31 cellular contexts compared by ENCODE assay signal in the genomic region with DNA sequence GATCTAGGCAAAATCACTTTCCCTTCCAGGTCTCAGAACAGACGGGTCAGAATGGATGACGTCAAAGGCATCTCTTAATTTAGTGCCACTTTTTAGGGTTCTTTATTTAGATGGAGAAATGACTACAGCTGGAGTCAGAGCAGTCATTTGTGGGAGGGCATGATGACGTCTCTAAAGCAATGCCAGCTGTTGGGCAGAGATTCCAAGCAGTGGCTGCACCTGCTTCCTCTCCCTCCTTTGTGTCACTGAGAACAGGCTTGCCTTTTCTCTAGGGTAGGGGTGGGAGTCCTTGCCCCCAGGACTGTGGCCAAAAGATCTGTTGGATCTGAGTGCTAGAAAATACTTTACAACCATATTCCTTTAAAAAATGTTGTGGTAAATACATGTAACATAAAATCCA. TPM values are rescaled to one million over a fixed set of nuclear protein-coding genes. Genes with fewer than 3 reads are reported as not detected.
"Had no signal": no experiment of that assay in that cellular context is flagged by ENCODE, and none has a peak within 500 bp of the region (broad histone marks: within the 10 kb centered on the region; RNA-seq: fewer than 3 reads in every experiment).

No MANE protein-coding gene starts in this region.

- H3K4me3 ChIP-seq: gastroesophageal sphincter, heart right ventricle, left lung, mucosa of descending colon, prostate gland, right atrium auricular region, sigmoid colon, skin epidermis, spleen, testis, tibial artery had no signal

- DNase-seq: cortex of kidney; effector memory CD8-positive, alpha-beta T cell; foreskin keratinocyte; heart right ventricle; hippocampal formation; left cardiac atrium; left lung; mesenchymal stem cell; mucosa of descending colon; naive thymus-derived CD8-positive, alpha-beta T cell; nephron progenitor cell; nucleus accumbens; sigmoid colon; spleen; stimulated activated CD4-positive, alpha-beta T cell treated with anti-CD3 and anti-CD28 coated beads, Interleukin-4, amount 100 ng/mL, for 4 hours; stimulated activated naive CD8-positive, alpha-beta T cell treated with anti-CD3 and anti-CD28 coated beads, Interleukin-15, Interleukin-2, amounts not matched to agents 100 U/mL and 50 U/mL, for 24 hours; substantia nigra; testis; tibial artery had no signal

- H3K27me3 ChIP-seq: foreskin keratinocyte, left lung, right atrium auricular region, testis had no signal

- H3K4me1 ChIP-seq: foreskin keratinocyte, gastroesophageal sphincter, heart right ventricle, left lung, prostate gland, right atrium auricular region, sigmoid colon, spleen, testis, tibial artery had no signal

- H3K9me3 ChIP-seq: left lung, mucosa of descending colon, prostate gland, right atrium auricular region, spleen, testis, tibial artery had no signal

- H3K36me3 ChIP-seq: gastroesophageal sphincter, heart right ventricle, left lung, prostate gland, right atrium auricular region, sigmoid colon, spleen, tibial artery had no signal

- H3K27ac ChIP-seq: foreskin keratinocyte, gastroesophageal sphincter, heart right ventricle, left lung, prostate gland, right atrium auricular region, sigmoid colon, skin epidermis, spleen, testis, tibial artery had no signal

RNA-seq across cellular contexts. Expression of a gene that starts 28.7 kb away (rescaled TPM):
- total RNA-seq: dermis microvascular lymphatic vessel endothelial cell; fibroblast of lung; foreskin keratinocyte; gastroesophageal sphincter; heart right ventricle; kidney epithelial cell; left cardiac atrium; left lung; lower leg skin; lung microvascular endothelial cell; mesothelial cell of epicardium; mucosa of descending colon; naive thymus-derived CD8-positive, alpha-beta T cell; osteocyte; right atrium auricular region; sigmoid colon; spleen had no signal
- polyA plus RNA-seq: esophagus; fibroblast of lung; foreskin keratinocyte; heart right ventricle; naive thymus-derived CD8-positive, alpha-beta T cell; sigmoid colon; spleen had no signal
